8 cellular contexts compared by ENCODE assay signal in the genomic region with DNA sequence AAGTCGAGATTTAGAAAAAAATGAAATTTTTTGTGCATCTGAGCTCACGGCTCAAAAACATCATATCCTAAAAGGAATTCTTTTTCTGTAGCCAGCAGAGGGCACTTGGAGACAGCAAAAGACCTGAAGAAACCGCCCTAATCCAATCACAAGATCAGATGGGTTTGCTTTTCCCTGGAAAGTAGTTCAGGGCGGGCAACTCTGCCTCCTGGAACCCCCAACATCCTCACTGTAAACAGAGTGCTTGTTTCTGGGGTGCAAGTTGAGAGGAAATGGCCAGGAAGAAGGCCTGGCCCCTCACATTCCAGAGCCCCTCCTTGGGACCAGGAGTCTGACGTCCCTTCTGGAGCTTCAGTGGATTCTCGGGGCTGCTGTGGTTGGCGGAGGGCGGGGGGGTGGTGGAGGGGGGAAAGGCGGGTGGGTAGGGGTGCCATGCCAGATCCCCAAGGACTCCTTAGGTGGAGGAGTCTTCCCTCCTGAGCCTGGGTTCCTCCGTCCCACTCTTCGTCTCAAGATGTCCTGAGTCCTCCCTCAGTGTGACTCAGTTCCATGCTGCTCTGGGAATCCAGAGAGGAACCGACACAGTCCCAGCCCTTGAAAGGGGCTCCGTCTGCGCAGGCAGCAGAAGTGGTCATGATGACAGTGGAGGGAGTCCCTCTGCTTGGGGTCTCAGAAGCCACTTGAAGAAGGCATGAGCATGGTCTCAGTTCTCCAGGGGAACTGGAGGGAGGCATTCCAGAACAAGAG. TPM values are rescaled to one million over a fixed set of nuclear protein-coding genes. Genes with fewer than 3 reads are reported as not detected.
DNase-seq lines count a peak whose midpoint lies in the region; ATAC-seq and TF ChIP-seq lines count a peak whose summit lies in the region.

No MANE protein-coding gene starts in this region.

- intact Hi-C loops in CD8-positive, alpha-beta T cell (cut with DNase I, micrococcal nuclease), result loop anchor here (2.0 kb wide), 1 partner anchor 111 kb away; no protein-coding TSS in a partner anchor

- peaks cover 3% of the 10 kb centered on the region for H3K27me3 Mint-ChIP-seq in brain
- peaks cover 17% of the 10 kb centered on the region for H3K27me3 Mint-ChIP-seq in CD8-positive, alpha-beta T cell (ENCODE audit: low read depth)

- peaks cover 3% of the 10 kb centered on the region for H3K4me1 Mint-ChIP-seq in brain
- H3K4me1 Mint-ChIP-seq in CD8-positive, alpha-beta T cell (ENCODE audit: low read depth), result no peaks in the 10 kb centered on the region

- H3K4me1 ChIP-seq in liver (ENCODE audit: control insufficient read depth in 4 of 4, insufficient read depth in 4 of 4, low read length in 3 of 4), result peaks cover under 1 to 22% (median 16%) of the 10 kb centered on the region in 4 donors
- no peaks in the 10 kb centered on the region for H3K4me1 ChIP-seq in CD8-positive, alpha-beta T cell (ENCODE audit: insufficient read depth, low read length)

- H3K9ac ChIP-seq in liver (ENCODE audit: low read depth in 1 of 2, low read length in 2 of 2), result no peak overlapping the region

- no peak overlapping the region for H3K4me3 Mint-ChIP-seq in brain
- no peak overlapping the region for H3K4me3 Mint-ChIP-seq in CD8-positive, alpha-beta T cell

- peak; percentile 86 for TF ChIP-seq RAD21 in liver (IDR thresholded peaks at IDR 0.05)

- WGBS in liver, result 52% methylated on average over 14 of the region's 14 CpGs

- CTCF ChIA-PET in CD8-positive, alpha-beta T cell (lab: Charles Lee), result interaction anchor here (0.9 to 1.7 kb wide), 8 partner anchors 14 to 315 kb away, joined by 4 to 8 read pairs (median 4); no protein-coding TSS in a partner anchor

- POLR2A ChIA-PET in CD8-positive, alpha-beta T cell (lab: Charles Lee), result no interaction called here

- peak overlapping the region in 1 of 2 donors; percentile 73 for H3K27ac ChIP-seq in liver (ENCODE audit: low read depth in 1 of 2, low read length in 2 of 2)
- no peak overlapping the region for H3K27ac ChIP-seq in CD8-positive, alpha-beta T cell (ENCODE audit: low read depth, low read length)

- peaks cover 16% of the 10 kb centered on the region for H3K36me3 Mint-ChIP-seq in brain
- peaks cover 3% of the 10 kb centered on the region for H3K36me3 Mint-ChIP-seq in CD8-positive, alpha-beta T cell

- H3K9me3 Mint-ChIP-seq in brain, result no peaks in the 10 kb centered on the region
- H3K9me3 Mint-ChIP-seq in CD8-positive, alpha-beta T cell, result no peaks in the 10 kb centered on the region

- no peaks in the 10 kb centered on the region for H3K27me3 ChIP-seq in liver (ENCODE audit: control insufficient read depth in 4 of 4, insufficient read depth in 4 of 4, low read length in 3 of 4)
- H3K27me3 ChIP-seq in CD8-positive, alpha-beta T cell (ENCODE audit: insufficient read depth, low read length), result no peaks in the 10 kb centered on the region

- H3K36me3 ChIP-seq in liver (ENCODE audit: control insufficient read depth in 4 of 4, insufficient read depth in 3 of 4, low read depth in 1 of 4, low read length in 3 of 4), result no peaks in the 10 kb centered on the region
- no peaks in the 10 kb centered on the region for H3K36me3 ChIP-seq in CD8-positive, alpha-beta T cell (ENCODE audit: insufficient read depth, low read length)

- DNase-seq in NCI-H2029 treated with DMSO at 0.1 percent for 48 hours (lab: John Stamatoyannopoulos, UW), result peak; percentile 27
- DNase-seq in NCI-H2029 (lab: John Stamatoyannopoulos, UW), result no peak
- peak; percentile 18 for DNase-seq in NAMALWA (ENCODE audit: low spot score)
- no peak for DNase-seq in CD8-positive, alpha-beta T cell
- no peak for DNase-seq in NCI-H1092 (lab: John Stamatoyannopoulos, UW)

- H3K9me3 ChIP-seq in liver (ENCODE audit: control insufficient read depth in 4 of 4, low read length in 3 of 4), result no peaks in the 10 kb centered on the region
- no peaks in the 10 kb centered on the region for H3K9me3 ChIP-seq in CD8-positive, alpha-beta T cell (ENCODE audit: low read length)

- H3K4me3 ChIP-seq in liver (ENCODE audit: low read depth in 1 of 3, low read length in 3 of 3), result no peak overlapping the region
- H3K4me3 ChIP-seq in CD8-positive, alpha-beta T cell (ENCODE audit: low read depth, low read length), result no peak overlapping the region

- H3K27ac Mint-ChIP-seq in brain, result no peak overlapping the region
- H3K27ac Mint-ChIP-seq in CD8-positive, alpha-beta T cell, result no peak overlapping the region

- TF ChIP-seq CTCF in brain (conservative IDR thresholded peaks at IDR 0.05) (peak; percentile 81 to 82), liver (IDR thresholded peaks at IDR 0.05; ENCODE audit: low read depth, low read length, missing input control) (peak; percentile 59)
- no peak for TF ChIP-seq CTCF in CD8-positive, alpha-beta T cell (IDR thresholded peaks at IDR 0.05)

- ATAC-seq in CD8-positive, alpha-beta T cell, result no peak
- no peak for ATAC-seq in GM19351 (IDR thresholded peaks at IDR 0.05; ENCODE audit: unreplicated experiment)

TF ChIP-seq in liver, 16 proteins besides CTCF, POLR2A, EP300 and RAD21:
- TF ChIP-seq YY1 (IDR thresholded peaks at IDR 0.05) (no peak), RXRA (IDR thresholded peaks at IDR 0.05) (no peak), EGR1 (IDR thresholded peaks at IDR 0.05; ENCODE audit: low read depth in 2 of 2) (no peak), JUND (IDR thresholded peaks at IDR 0.05) (no peak), GABPA (IDR thresholded peaks at IDR 0.05 in 1 of 2, conservative IDR thresholded peaks at IDR 0.05 in 1 of 2) (no peak)
- TF ChIP-seq, protein P1, sequence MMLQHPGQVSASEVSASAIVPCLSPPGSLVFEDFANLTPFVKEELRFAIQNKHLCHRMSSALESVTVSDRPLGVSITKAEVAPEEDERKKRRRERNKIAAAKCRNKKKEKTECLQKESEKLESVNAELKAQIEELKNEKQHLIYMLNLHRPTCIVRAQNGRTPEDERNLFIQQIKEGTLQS (IDR thresholded peaks at IDR 0.05), result no peak
- TF ChIP-seq, protein P2, sequence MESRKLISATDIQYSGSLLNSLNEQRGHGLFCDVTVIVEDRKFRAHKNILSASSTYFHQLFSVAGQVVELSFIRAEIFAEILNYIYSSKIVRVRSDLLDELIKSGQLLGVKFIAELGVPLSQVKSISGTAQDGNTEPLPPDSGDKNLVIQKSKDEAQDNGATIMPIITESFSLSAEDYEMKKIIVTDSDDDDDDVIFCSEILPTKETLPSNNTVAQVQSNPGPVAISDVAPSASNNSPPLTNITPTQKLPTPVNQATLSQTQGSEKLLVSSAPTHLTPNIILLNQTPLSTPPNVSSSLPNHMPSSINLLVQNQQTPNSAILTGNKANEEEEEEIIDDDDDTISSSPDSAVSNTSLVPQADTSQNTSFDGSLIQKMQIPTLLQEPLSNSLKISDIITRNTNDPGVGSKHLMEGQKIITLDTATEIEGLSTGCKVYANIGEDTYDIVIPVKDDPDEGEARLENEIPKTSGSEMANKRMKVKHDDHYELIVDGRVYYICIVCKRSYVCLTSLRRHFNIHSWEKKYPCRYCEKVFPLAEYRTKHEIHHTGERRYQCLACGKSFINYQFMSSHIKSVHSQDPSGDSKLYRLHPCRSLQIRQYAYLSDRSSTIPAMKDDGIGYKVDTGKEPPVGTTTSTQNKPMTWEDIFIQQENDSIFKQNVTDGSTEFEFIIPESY (IDR thresholded peaks at IDR 0.05), result no peak
- TF ChIP-seq, protein P3, sequence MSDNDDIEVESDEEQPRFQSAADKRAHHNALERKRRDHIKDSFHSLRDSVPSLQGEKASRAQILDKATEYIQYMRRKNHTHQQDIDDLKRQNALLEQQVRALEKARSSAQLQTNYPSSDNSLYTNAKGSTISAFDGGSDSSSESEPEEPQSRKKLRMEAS (IDR thresholded peaks at IDR 0.05), result no peak
- TF ChIP-seq, protein P4, sequence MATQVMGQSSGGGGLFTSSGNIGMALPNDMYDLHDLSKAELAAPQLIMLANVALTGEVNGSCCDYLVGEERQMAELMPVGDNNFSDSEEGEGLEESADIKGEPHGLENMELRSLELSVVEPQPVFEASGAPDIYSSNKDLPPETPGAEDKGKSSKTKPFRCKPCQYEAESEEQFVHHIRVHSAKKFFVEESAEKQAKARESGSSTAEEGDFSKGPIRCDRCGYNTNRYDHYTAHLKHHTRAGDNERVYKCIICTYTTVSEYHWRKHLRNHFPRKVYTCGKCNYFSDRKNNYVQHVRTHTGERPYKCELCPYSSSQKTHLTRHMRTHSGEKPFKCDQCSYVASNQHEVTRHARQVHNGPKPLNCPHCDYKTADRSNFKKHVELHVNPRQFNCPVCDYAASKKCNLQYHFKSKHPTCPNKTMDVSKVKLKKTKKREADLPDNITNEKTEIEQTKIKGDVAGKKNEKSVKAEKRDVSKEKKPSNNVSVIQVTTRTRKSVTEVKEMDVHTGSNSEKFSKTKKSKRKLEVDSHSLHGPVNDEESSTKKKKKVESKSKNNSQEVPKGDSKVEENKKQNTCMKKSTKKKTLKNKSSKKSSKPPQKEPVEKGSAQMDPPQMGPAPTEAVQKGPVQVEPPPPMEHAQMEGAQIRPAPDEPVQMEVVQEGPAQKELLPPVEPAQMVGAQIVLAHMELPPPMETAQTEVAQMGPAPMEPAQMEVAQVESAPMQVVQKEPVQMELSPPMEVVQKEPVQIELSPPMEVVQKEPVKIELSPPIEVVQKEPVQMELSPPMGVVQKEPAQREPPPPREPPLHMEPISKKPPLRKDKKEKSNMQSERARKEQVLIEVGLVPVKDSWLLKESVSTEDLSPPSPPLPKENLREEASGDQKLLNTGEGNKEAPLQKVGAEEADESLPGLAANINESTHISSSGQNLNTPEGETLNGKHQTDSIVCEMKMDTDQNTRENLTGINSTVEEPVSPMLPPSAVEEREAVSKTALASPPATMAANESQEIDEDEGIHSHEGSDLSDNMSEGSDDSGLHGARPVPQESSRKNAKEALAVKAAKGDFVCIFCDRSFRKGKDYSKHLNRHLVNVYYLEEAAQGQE (IDR thresholded peaks at IDR 0.05), result no peak

RNA-seq across cellular contexts. Expression of a gene that starts 35.9 kb away (rescaled TPM):
- polyA plus RNA-seq in brain (ENCODE audit: insufficient read depth, low read depth, low replicate concordance), result 71.6 TPM
- under 1 TPM in 1 of 2 donors, not detected in 1; 0.25 TPM for total RNA-seq in liver
- not detected for polyA plus RNA-seq in liver
- total RNA-seq in CD8-positive, alpha-beta T cell, result not detected

Comparison
In these comparisons a context has a peak if more than half of its experiments do, and no peak if none do; other contexts are left out.
1. DNase-seq: peak in NCI-H2029 treated with DMSO at 0.1 percent for 48 hours (single experiment) and NAMALWA (single experiment); none in NCI-H2029 (single experiment), CD8-positive, alpha-beta T cell (0 of 7) and NCI-H1092 (single experiment).